ENCODE assay signal across 1 cellular context in genomic region chr6:14641401-14641800, GRCh38.
TF ChIP-seq lines count a peak whose summit lies in the region.

No MANE protein-coding gene starts in this region.

TF ChIP-seq in K562, 482 proteins besides CTCF, POLR2A, EP300 and RAD21 (continued from another document):
- peak; percentile 69; the same call in 1 of the 2 replicates for TF ChIP-seq RREB1 (CRISPR knock-in tag; IDR thresholded peaks at IDR 0.05)
- 0 out of 2 replicates have a peak, but pooled peaks have one; percentile 30 for TF ChIP-seq OTX1 (CRISPR knock-in tag; IDR thresholded peaks at IDR 0.05)
- peak; percentile 89 for TF ChIP-seq CEBPB (tag; IDR thresholded peaks at IDR 0.05)
- peak; percentile 49 for TF ChIP-seq MEIS2 (IDR thresholded peaks at IDR 0.05; ENCODE audit: partially characterized antibody)
- TF ChIP-seq NR2C2 (CRISPR knock-in tag; IDR thresholded peaks at IDR 0.05): no peak
- 0 out of 2 replicates have a peak, but pooled peaks have one; percentile 20 for TF ChIP-seq NR2C2 (tag; IDR thresholded peaks at IDR 0.05)
- peak; percentile 35; the same call in 1 of the 2 replicates for TF ChIP-seq CREM (IDR thresholded peaks at IDR 0.05; ENCODE audit: low read depth)
- TF ChIP-seq DIDO1 (tag; IDR thresholded peaks at IDR 0.05; ENCODE audit: low read depth): 0 out of 2 replicates have a peak, but pooled peaks have one; percentile 37
- TF ChIP-seq CEBPG (CRISPR knock-in tag; IDR thresholded peaks at IDR 0.05): no peak
- 0 out of 4 replicates have a peak, but pooled peaks of 1 of the 2 experiments have one; percentile 24 for TF ChIP-seq CEBPG (tag; conservative IDR thresholded peaks at IDR 0.05 in 1 of 2, IDR thresholded peaks at IDR 0.05 in 1 of 2)
- TF ChIP-seq RCOR1 (IDR thresholded peaks at IDR 0.05; ENCODE audit: borderline replicate concordance in 1 of 2, low read depth in 2 of 2, low read length in 2 of 2): peak in 1 of 2 experiments; percentile 55; a peak in 2 of 4 replicates
- 0 out of 2 replicates have a peak, but pooled peaks have one; percentile 51 for TF ChIP-seq ELF4 (CRISPR knock-in tag; IDR thresholded peaks at IDR 0.05)
- TF ChIP-seq, protein P1, sequence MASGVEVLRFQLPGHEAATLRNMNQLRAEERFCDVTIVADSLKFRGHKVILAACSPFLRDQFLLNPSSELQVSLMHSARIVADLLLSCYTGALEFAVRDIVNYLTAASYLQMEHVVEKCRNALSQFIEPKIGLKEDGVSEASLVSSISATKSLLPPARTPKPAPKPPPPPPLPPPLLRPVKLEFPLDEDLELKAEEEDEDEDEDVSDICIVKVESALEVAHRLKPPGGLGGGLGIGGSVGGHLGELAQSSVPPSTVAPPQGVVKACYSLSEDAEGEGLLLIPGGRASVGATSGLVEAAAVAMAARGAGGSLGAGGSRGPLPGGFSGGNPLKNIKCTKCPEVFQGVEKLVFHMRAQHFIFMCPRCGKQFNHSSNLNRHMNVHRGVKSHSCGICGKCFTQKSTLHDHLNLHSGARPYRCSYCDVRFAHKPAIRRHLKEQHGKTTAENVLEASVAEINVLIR (CRISPR knock-in tag; IDR thresholded peaks at IDR 0.05): 0 out of 2 replicates have a peak, but pooled peaks have one; percentile 15
- 0 out of 2 replicates have a peak, but pooled peaks have one; percentile 36 for TF ChIP-seq ARID3B (CRISPR knock-in tag; IDR thresholded peaks at IDR 0.05; ENCODE audit: borderline replicate concordance)
- no peak for TF ChIP-seq ZNF197 (CRISPR knock-in tag; IDR thresholded peaks at IDR 0.05; ENCODE audit: low read depth)
- TF ChIP-seq, protein P2, sequence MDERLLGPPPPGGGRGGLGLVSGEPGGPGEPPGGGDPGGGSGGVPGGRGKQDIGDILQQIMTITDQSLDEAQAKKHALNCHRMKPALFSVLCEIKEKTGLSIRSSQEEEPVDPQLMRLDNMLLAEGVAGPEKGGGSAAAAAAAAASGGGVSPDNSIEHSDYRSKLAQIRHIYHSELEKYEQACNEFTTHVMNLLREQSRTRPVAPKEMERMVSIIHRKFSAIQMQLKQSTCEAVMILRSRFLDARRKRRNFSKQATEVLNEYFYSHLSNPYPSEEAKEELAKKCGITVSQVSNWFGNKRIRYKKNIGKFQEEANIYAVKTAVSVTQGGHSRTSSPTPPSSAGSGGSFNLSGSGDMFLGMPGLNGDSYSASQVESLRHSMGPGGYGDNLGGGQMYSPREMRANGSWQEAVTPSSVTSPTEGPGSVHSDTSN (CRISPR knock-in tag; IDR thresholded peaks at IDR 0.05; ENCODE audit: low read depth): no peak
- TF ChIP-seq, protein P2 (tag; conservative IDR thresholded peaks at IDR 0.05; ENCODE audit: low read depth): peak; percentile 57
- 0 out of 2 replicates have a peak, but pooled peaks have one; percentile 13 for TF ChIP-seq GMEB1 (CRISPR knock-in tag; IDR thresholded peaks at IDR 0.05)
- no peak for TF ChIP-seq FOXA3 (CRISPR knock-in tag; conservative IDR thresholded peaks at IDR 0.05 in 1 of 2, IDR thresholded peaks at IDR 0.05 in 1 of 2)
- TF ChIP-seq ZNF584 (CRISPR knock-in tag; IDR thresholded peaks at IDR 0.05; ENCODE audit: low read depth): 0 out of 2 replicates have a peak, but pooled peaks have one; percentile 33
- TF ChIP-seq ARID2 (IDR thresholded peaks at IDR 0.05): no peak
- TF ChIP-seq, protein P3, sequence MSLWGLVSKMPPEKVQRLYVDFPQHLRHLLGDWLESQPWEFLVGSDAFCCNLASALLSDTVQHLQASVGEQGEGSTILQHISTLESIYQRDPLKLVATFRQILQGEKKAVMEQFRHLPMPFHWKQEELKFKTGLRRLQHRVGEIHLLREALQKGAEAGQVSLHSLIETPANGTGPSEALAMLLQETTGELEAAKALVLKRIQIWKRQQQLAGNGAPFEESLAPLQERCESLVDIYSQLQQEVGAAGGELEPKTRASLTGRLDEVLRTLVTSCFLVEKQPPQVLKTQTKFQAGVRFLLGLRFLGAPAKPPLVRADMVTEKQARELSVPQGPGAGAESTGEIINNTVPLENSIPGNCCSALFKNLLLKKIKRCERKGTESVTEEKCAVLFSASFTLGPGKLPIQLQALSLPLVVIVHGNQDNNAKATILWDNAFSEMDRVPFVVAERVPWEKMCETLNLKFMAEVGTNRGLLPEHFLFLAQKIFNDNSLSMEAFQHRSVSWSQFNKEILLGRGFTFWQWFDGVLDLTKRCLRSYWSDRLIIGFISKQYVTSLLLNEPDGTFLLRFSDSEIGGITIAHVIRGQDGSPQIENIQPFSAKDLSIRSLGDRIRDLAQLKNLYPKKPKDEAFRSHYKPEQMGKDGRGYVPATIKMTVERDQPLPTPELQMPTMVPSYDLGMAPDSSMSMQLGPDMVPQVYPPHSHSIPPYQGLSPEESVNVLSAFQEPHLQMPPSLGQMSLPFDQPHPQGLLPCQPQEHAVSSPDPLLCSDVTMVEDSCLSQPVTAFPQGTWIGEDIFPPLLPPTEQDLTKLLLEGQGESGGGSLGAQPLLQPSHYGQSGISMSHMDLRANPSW (CRISPR knock-in tag; IDR thresholded peaks at IDR 0.05): no peak
- no peak for TF ChIP-seq RBM17 (IDR thresholded peaks at IDR 0.05; ENCODE audit: borderline replicate concordance, low read depth, low read length)
- no peak for TF ChIP-seq ATF1 (CRISPR knock-in tag; IDR thresholded peaks at IDR 0.05)
- TF ChIP-seq ATF1 (tag; IDR thresholded peaks at IDR 0.05): peak; percentile 61
- TF ChIP-seq DPF2 (IDR thresholded peaks at IDR 0.05): 0 out of 2 replicates have a peak, but pooled peaks have one; percentile 49
- TF ChIP-seq ARID1B (IDR thresholded peaks at IDR 0.05): peak; percentile 54
- TF ChIP-seq SMARCA4 (IDR thresholded peaks at IDR 0.05): 0 out of 2 replicates have a peak, but pooled peaks have one; percentile 30
- TF ChIP-seq ZBTB26 (CRISPR knock-in tag; IDR thresholded peaks at IDR 0.05): 0 out of 2 replicates have a peak, but pooled peaks have one; percentile 15
- no peak for TF ChIP-seq POLR3G (IDR thresholded peaks at IDR 0.05; ENCODE audit: extremely low read depth, insufficient read length, insufficient replicate concordance)
- TF ChIP-seq PPARD (CRISPR knock-in tag; IDR thresholded peaks at IDR 0.05): no peak
